In the genomic region with DNA sequence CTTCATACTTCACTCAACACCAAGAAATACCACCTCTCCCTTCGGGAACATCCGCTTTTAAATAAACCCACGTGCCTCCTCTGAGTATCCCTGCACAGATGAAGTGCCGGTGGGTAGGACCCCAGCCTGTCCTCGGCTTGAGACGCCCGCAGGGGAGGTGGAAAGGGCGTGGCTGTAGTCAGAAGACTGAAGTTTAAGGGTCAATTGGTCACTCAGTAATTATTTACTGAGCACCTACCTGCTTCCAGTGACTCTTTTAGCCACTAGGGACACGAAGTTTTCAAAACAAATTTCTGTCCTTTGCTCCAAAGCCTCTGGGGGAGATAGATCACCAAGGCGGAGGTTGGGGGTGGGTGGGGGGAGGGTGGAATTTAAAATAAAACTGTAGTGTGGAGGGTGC, we compare ENCODE assay signal across 27 cellular contexts.
DNase-seq lines count a peak whose midpoint lies in the region; ATAC-seq, FAIRE-seq and TF ChIP-seq lines count a peak whose summit lies in the region.
"Had no signal": no experiment of that assay in that cellular context is flagged by ENCODE, and none has a peak within 500 bp of the region (broad histone marks: within the 10 kb centered on the region; RNA-seq: fewer than 3 reads in every experiment).

No MANE protein-coding gene starts in this region.

- no TSS peak for BruUV-seq in HCT116 (replicated peaks; lab: Mats Ljungman, UMichigan)
- BruUV-seq in PC-3 (replicated peaks; lab: Mats Ljungman, UMichigan), result no TSS peak

- H3F3A ChIP-seq in PC-3 (ENCODE audit: low read length, unreplicated experiment), result peaks cover 7% of the 10 kb centered on the region

- WGBS in small intestine, 3 donors, result 41 to 58% (median 51%) methylated on average over 10 of the region's 10 CpGs

- POLR2A ChIA-PET in HCT116 (lab: Charles Lee), result interaction anchor here (0.9 to 1.7 kb wide), 3 partner anchors 10 to 29 kb away, joined by 5 read pairs; no protein-coding TSS in a partner anchor
- POLR2A ChIA-PET in PC-3 (lab: Charles Lee; ENCODE audit: unreplicated experiment), result no interaction called here

- no peaks in the 10 kb centered on the region for H3K79me2 ChIP-seq in DND-41 (ENCODE audit: insufficient read depth, low read length)
- H3K79me2 ChIP-seq in HCT116 (ENCODE audit: insufficient read depth, low read length), result no peaks in the 10 kb centered on the region
- H3K79me2 ChIP-seq in PC-3 (ENCODE audit: low read length), result no peaks in the 10 kb centered on the region

- H3K4me1 ChIP-seq in DND-41 (ENCODE audit: insufficient read depth, low read length), result peaks cover 26% of the 10 kb centered on the region
- peaks cover 24 to 58% of the 10 kb centered on the region in 2 experiments for H3K4me1 ChIP-seq in HCT116 (ENCODE audit: control insufficient read depth in 1 of 2, insufficient read depth in 2 of 2, low read length in 2 of 2)
- peaks cover 35% of the 10 kb centered on the region for H3K4me1 ChIP-seq in PC-3 (ENCODE audit: insufficient read depth, low read length)
- H3K4me1 ChIP-seq in small intestine (ENCODE audit: control insufficient read depth in 2 of 2, insufficient read depth in 1 of 2, low read depth in 1 of 2, low read length in 1 of 2), result no peaks in the 10 kb centered on the region
- H3K4me1 ChIP-seq: esophagus muscularis mucosa, testis, vagina had no signal

- no peak for TF ChIP-seq POLR2A in HCT116 (IDR thresholded peaks at IDR 0.05; ENCODE audit: borderline replicate concordance, extremely low read depth, insufficient read depth, insufficient read length)

- H3K9me3 ChIP-seq in DND-41 (ENCODE audit: insufficient read depth, low read length, severe bottlenecking) (peaks cover 7% of the 10 kb centered on the region), HCT116 (ENCODE audit: control insufficient read depth in 1 of 2, insufficient read depth in 1 of 2, low read depth in 1 of 2, low read length in 2 of 2) (peaks cover 0 to 15% of the 10 kb centered on the region in 2 experiments; a peak in 1 of 4 replicates), PC-3 (ENCODE audit: low read length) (no peaks in the 10 kb centered on the region), small intestine (ENCODE audit: control insufficient read depth, low read depth) (no peaks in the 10 kb centered on the region)
- H3K9me3 ChIP-seq: MG63, testis had no signal

- no peak for TF ChIP-seq CTCF in DND-41 (IDR thresholded peaks at IDR 0.05; ENCODE audit: borderline replicate concordance, extremely low read depth, low read length, poor library complexity, severe bottlenecking)
- peak in 2 of 3 experiments; percentile 22 to 24; a peak in 3 of 6 replicates for TF ChIP-seq CTCF in HCT116 (IDR thresholded peaks at IDR 0.05 in 2 of 3, conservative IDR thresholded peaks at IDR 0.05 in 1 of 3; ENCODE audit: borderline replicate concordance in 1 of 3, insufficient read depth in 1 of 3, low read depth in 2 of 3, low read length in 2 of 3)
- TF ChIP-seq CTCF in PC-3 (conservative IDR thresholded peaks at IDR 0.05; ENCODE audit: low read depth, low read length), result no peak

- DNase-seq in DND-41 (no peak), HCT116 (ENCODE audit: low read depth, low spot score) (peak; percentile 35), PC-3 (peak; percentile 91), small intestine (no peak)
- no peak for DNase-seq in natural killer cell treated with Interleukin-12 subunit alpha and Interleukin-12 subunit beta and Interleukin-15 and Interleukin-18, amount 100 ng/mL, for 72 hours (ENCODE audit: low spot score)
- DNase-seq: activated B cell treated with CpG ODN at 0.5 μM for 24 hours; activated CD4-positive, alpha-beta memory T cell treated with anti-CD3 and anti-CD28 coated beads for 36 hours; activated effector memory CD4-positive, alpha-beta T cell treated with anti-CD3 and anti-CD28 coated beads, Interleukin-2, amount 50 U/mL, for 16 hours; C1 segment of cervical spinal cord; effector memory CD4-positive, alpha-beta T cell; MG63; NCI-H1417 treated with DMSO at 0.1 percent for 48 hours; NCI-H446 treated with DMSO at 0.1 percent for 48 hours; NK-92 treated with Interleukin-12 subunit alpha and Interleukin-12 subunit beta, amount 100 ng/mL, for 24 hours; T-helper 9 cell; testis had no signal

- H2AFZ ChIP-seq in DND-41 (ENCODE audit: low read depth, low read length) (peak overlapping the region; percentile 24; the same call in 1 of the 2 replicates), HCT116 (ENCODE audit: low read depth, low read length, poor library complexity, severe bottlenecking) (no peak overlapping the region), PC-3 (ENCODE audit: low read length) (peak overlapping the region; percentile 65)

- peaks cover 6% of the 10 kb centered on the region for H3K4me1 Mint-ChIP-seq in stimulated activated memory B cell treated with anti-CD40 and anti-IgM and Interleukin-4, amounts not matched to agents 10 μg/mL and 1 μg/mL and 100 μg/mL, for 72 hours
- no peaks in the 10 kb centered on the region for H3K4me1 Mint-ChIP-seq in natural killer cell treated with Interleukin-12 subunit alpha and Interleukin-12 subunit beta and Interleukin-15 and Interleukin-18, amount 100 ng/mL, for 72 hours (ENCODE audit: low read depth in 2 of 2)

- H3K9me3 Mint-ChIP-seq in stimulated activated memory B cell treated with anti-CD40 and anti-IgM and Interleukin-4, amounts not matched to agents 10 μg/mL and 1 μg/mL and 100 μg/mL, for 72 hours, result peaks cover 16% of the 10 kb centered on the region
- no peaks in the 10 kb centered on the region for H3K9me3 Mint-ChIP-seq in natural killer cell treated with Interleukin-12 subunit alpha and Interleukin-12 subunit beta and Interleukin-15 and Interleukin-18, amount 100 ng/mL, for 72 hours

- intact Hi-C loops in HCT116 (cut with micrococcal nuclease), result no loop called here
- intact Hi-C loops in PC-3 (cut with micrococcal nuclease), result loop anchor here (1.0 to 10.0 kb wide), 8 partner anchors 25 to 308 kb away; no protein-coding TSS in a partner anchor

- peak overlapping the region; percentile 40 for H3K4me2 ChIP-seq in DND-41 (ENCODE audit: insufficient read depth, low read length)
- H3K4me2 ChIP-seq in HCT116 (ENCODE audit: low read length), result peak overlapping the region; percentile 82
- peak overlapping the region; percentile 64 for H3K4me2 ChIP-seq in PC-3 (ENCODE audit: low read length)

- CTCF ChIA-PET in HCT116 (lab: Charles Lee), result interaction anchor here (0.8 to 1.5 kb wide), 3 partner anchors 9 to 73 kb away, joined by 3 to 5 read pairs (median 4); no protein-coding TSS in a partner anchor
- CTCF ChIA-PET in PC-3 (lab: Charles Lee), result interaction anchor here (1.0 kb wide), 1 partner anchor 74 kb away, joined by 3 read pairs; no protein-coding TSS in a partner anchor

- H3K9ac ChIP-seq in DND-41 (ENCODE audit: low read depth, low read length) (peak overlapping the region; percentile 44), HCT116 (ENCODE audit: low read length) (peak overlapping the region; percentile 77), PC-3 (ENCODE audit: low read length) (peak overlapping the region; percentile 97)

- ATAC-seq in DND-41 (ENCODE audit: insufficient read depth, low read depth) (no peak), GM19035 (IDR thresholded peaks at IDR 0.05; ENCODE audit: unreplicated experiment) (peak; percentile 29), HCT116 (peak; percentile 59), PC-3 (peak; percentile 69), SK-N-SH treated with all-trans-retinoic acid at 6 μM for 48 hours (no peak)
- ATAC-seq in stimulated activated memory B cell treated with anti-CD40 and anti-IgM and Interleukin-4, amounts not matched to agents 10 μg/mL and 1 μg/mL and 100 μg/mL, for 72 hours, result no peak
- no peak for ATAC-seq in natural killer cell treated with Interleukin-12 subunit alpha and Interleukin-12 subunit beta and Interleukin-15 and Interleukin-18, amount 100 ng/mL, for 72 hours

- no peak overlapping the region for H3K4me3 Mint-ChIP-seq in stimulated activated memory B cell treated with anti-CD40 and anti-IgM and Interleukin-4, amounts not matched to agents 10 μg/mL and 1 μg/mL and 100 μg/mL, for 72 hours
- H3K4me3 Mint-ChIP-seq in natural killer cell treated with Interleukin-12 subunit alpha and Interleukin-12 subunit beta and Interleukin-15 and Interleukin-18, amount 100 ng/mL, for 72 hours, result no peak overlapping the region
- H3K4me3 Mint-ChIP-seq: activated CD4-positive, alpha-beta memory T cell treated with anti-CD3 and anti-CD28 coated beads for 36 hours had no signal

- no peak overlapping the region for H3K27ac Mint-ChIP-seq in stimulated activated memory B cell treated with anti-CD40 and anti-IgM and Interleukin-4, amounts not matched to agents 10 μg/mL and 1 μg/mL and 100 μg/mL, for 72 hours
- H3K27ac Mint-ChIP-seq in natural killer cell treated with Interleukin-12 subunit alpha and Interleukin-12 subunit beta and Interleukin-15 and Interleukin-18, amount 100 ng/mL, for 72 hours, result no peak overlapping the region
- H3K27ac Mint-ChIP-seq: activated B cell treated with CpG ODN at 0.5 μM for 24 hours; activated CD4-positive, alpha-beta memory T cell treated with anti-CD3 and anti-CD28 coated beads for 36 hours; stimulated activated naive B cell treated with anti-CD40 and anti-IgM and Interleukin-4, amounts not matched to agents 10 μg/mL and 1 μg/mL and 100 μg/mL, for 72 hours had no signal

- H3K27ac ChIP-seq in DND-41 (ENCODE audit: low read length) (peak overlapping the region; percentile 86), HCT116 (ENCODE audit: low read depth, low read length) (peak overlapping the region; percentile 85), PC-3 (ENCODE audit: low read length) (peak overlapping the region; percentile 100), small intestine (ENCODE audit: low read depth in 1 of 2, low read length in 1 of 2) (no peak overlapping the region)
- H3K27ac ChIP-seq: esophagus muscularis mucosa, RWPE1, testis, vagina had no signal

- H3K4me3 ChIP-seq in DND-41 (ENCODE audit: low read depth in 1 of 2, low read length in 2 of 2), result peak overlapping the region in 1 of 2 experiments; percentile 6; a peak in 1 of 4 replicates
- H3K4me3 ChIP-seq in HCT116 (replicated peaks in 1 of 2; ENCODE audit: low read depth in 1 of 2, low read length in 2 of 2), result peak overlapping the region; percentile 19 to 44
- no peak overlapping the region for H3K4me3 ChIP-seq in PC-3 (ENCODE audit: low read length)
- no peak overlapping the region for H3K4me3 ChIP-seq in small intestine (ENCODE audit: low read depth in 1 of 2, low read length in 2 of 2)
- H3K4me3 ChIP-seq: esophagus muscularis mucosa, lung, MG63, vagina had no signal

- H3K9me2 ChIP-seq in HCT116 (ENCODE audit: insufficient read depth), result no peaks in the 10 kb centered on the region
- no peaks in the 10 kb centered on the region for H3K9me2 ChIP-seq in PC-3 (replicated peaks; ENCODE audit: low read length)

- no peak for TF ChIP-seq RAD21 in HCT116 (IDR thresholded peaks at IDR 0.05; ENCODE audit: low read depth)

- H3K36me3 Mint-ChIP-seq in stimulated activated memory B cell treated with anti-CD40 and anti-IgM and Interleukin-4, amounts not matched to agents 10 μg/mL and 1 μg/mL and 100 μg/mL, for 72 hours, result no peaks in the 10 kb centered on the region
- H3K36me3 Mint-ChIP-seq in natural killer cell treated with Interleukin-12 subunit alpha and Interleukin-12 subunit beta and Interleukin-15 and Interleukin-18, amount 100 ng/mL, for 72 hours, result no peaks in the 10 kb centered on the region

- H3K27me3 Mint-ChIP-seq in stimulated activated memory B cell treated with anti-CD40 and anti-IgM and Interleukin-4, amounts not matched to agents 10 μg/mL and 1 μg/mL and 100 μg/mL, for 72 hours, result peaks cover 27% of the 10 kb centered on the region
- H3K27me3 Mint-ChIP-seq in natural killer cell treated with Interleukin-12 subunit alpha and Interleukin-12 subunit beta and Interleukin-15 and Interleukin-18, amount 100 ng/mL, for 72 hours, result peaks cover 21 to 36% of the 10 kb centered on the region in 2 donors
- H3K27me3 Mint-ChIP-seq: stimulated activated naive B cell treated with anti-CD40 and anti-IgM and Interleukin-4, amounts not matched to agents 10 μg/mL and 1 μg/mL and 100 μg/mL, for 72 hours had no signal

- H4K20me1 ChIP-seq in DND-41 (ENCODE audit: insufficient read depth, low read length) (no peaks in the 10 kb centered on the region), HCT116 (ENCODE audit: insufficient read depth) (no peaks in the 10 kb centered on the region), PC-3 (ENCODE audit: low read length) (no peaks in the 10 kb centered on the region)

- no peak for FAIRE-seq in small intestine (lab: Jason Lieb, UNC)
- FAIRE-seq: colon, D721Med, frontal cortex had no signal

- H3K36me3 ChIP-seq in DND-41 (ENCODE audit: insufficient read depth, low read length) (0 out of 2 replicates have a peak, but pooled peaks cover 3% of the 10 kb centered on the region), HCT116 (ENCODE audit: control insufficient read depth in 1 of 2, insufficient read depth in 2 of 2, low read length in 2 of 2) (peaks cover 0 to 5% of the 10 kb centered on the region in 2 experiments; a peak in 1 of 4 replicates), PC-3 (ENCODE audit: low read depth, low read length) (no peaks in the 10 kb centered on the region), small intestine (ENCODE audit: control insufficient read depth in 2 of 2, insufficient read depth in 2 of 2, low read length in 2 of 2) (no peaks in the 10 kb centered on the region)
- H3K36me3 ChIP-seq: esophagus muscularis mucosa, MG63, vagina had no signal

- RAD21 ChIA-PET in HCT116 (lab: Charles Lee; ENCODE audit: low non-redundant PET in 1 of 2, low total read pairs in 2 of 2, uncharacterized antibody in 2 of 2, unreplicated experiment in 2 of 2), result no interaction called here

- H3K27me3 ChIP-seq in DND-41 (ENCODE audit: insufficient read depth, low read length, poor library complexity) (no peaks in the 10 kb centered on the region), HCT116 (ENCODE audit: insufficient read depth, low read length) (no peaks in the 10 kb centered on the region), PC-3 (ENCODE audit: low read length) (no peaks in the 10 kb centered on the region), small intestine (ENCODE audit: control insufficient read depth in 2 of 2, insufficient read depth in 2 of 2, low read length in 2 of 2) (peaks cover 0 to 2% of the 10 kb centered on the region in 2 donors)
- H3K27me3 ChIP-seq: MG63, testis, vagina had no signal

Comparison
In these comparisons a context has a peak if more than half of its experiments do, and no peak if none do; other contexts are left out.
1. ATAC-seq: peak in GM19035 (single experiment), HCT116 (single experiment) and PC-3 (single experiment); none in DND-41 (single experiment), stimulated activated memory B cell treated with anti-CD40 and anti-IgM and Interleukin-4, amounts not matched to agents 10 μg/mL and 1 μg/mL and 100 μg/mL, for 72 hours (single experiment), natural killer cell treated with Interleukin-12 subunit alpha and Interleukin-12 subunit beta and Interleukin-15 and Interleukin-18, amount 100 ng/mL, for 72 hours (0 of 2) and SK-N-SH treated with all-trans-retinoic acid at 6 μM for 48 hours (single experiment).
2. DNase-seq: peak in HCT116 (single experiment) and PC-3 (single experiment); none in DND-41 (single experiment), natural killer cell treated with Interleukin-12 subunit alpha and Interleukin-12 subunit beta and Interleukin-15 and Interleukin-18, amount 100 ng/mL, for 72 hours (single experiment) and small intestine (single experiment).
3. H3K27ac ChIP-seq: peak in DND-41 (single experiment), HCT116 (single experiment) and PC-3 (single experiment); none in small intestine (0 of 2).
4. H3K4me3 ChIP-seq: peak in HCT116 (2 of 2); none in PC-3 (single experiment) and small intestine (0 of 2).
5. H3K9ac ChIP-seq: peak in every context shown above with its lines; median percentile 97 in PC-3; 77 in HCT116; 44 in DND-41.
6. CTCF ChIP-seq: peak in HCT116 (2 of 3); none in DND-41 (single experiment) and PC-3 (single experiment).
7. Peak in every context shown above with its lines, with median percentiles within 50 percentile points of each other: H3K4me2 ChIP-seq.